In genomic region chr18:79952457-79952995, GRCh38 we compare ENCODE assay signal across 8 cellular contexts. TPM values are rescaled to one million over a fixed set of nuclear protein-coding genes. Genes with fewer than 3 reads are reported as not detected.
A peak's percentile ranks its signal among the peaks of the same experiment; 100 is the strongest.
DNase-seq lines count a peak whose midpoint lies in the region; TF ChIP-seq lines count a peak whose summit lies in the region.

No MANE protein-coding gene starts in this region.

- H3K9me3 ChIP-seq in endodermal cell (ENCODE audit: control insufficient read depth, low read length) (no peaks in the 10 kb centered on the region), neural progenitor cell (ENCODE audit: low read depth) (no peaks in the 10 kb centered on the region)

- H3K27me3 ChIP-seq in KMS-11 (ENCODE audit: insufficient read depth, low read depth), result no peaks in the 10 kb centered on the region
- peaks cover 15% of the 10 kb centered on the region for H3K27me3 ChIP-seq in endodermal cell (ENCODE audit: control insufficient read depth, insufficient read depth, low read length, poor library complexity, severe bottlenecking)
- H3K27me3 ChIP-seq in neural progenitor cell, result peaks cover 78% of the 10 kb centered on the region

- H3K4me1 Mint-ChIP-seq in endodermal cell (peaks cover 3% of the 10 kb centered on the region), neural progenitor cell (peaks cover 23% of the 10 kb centered on the region)

- 11 to 40% methylated on average over 1 to 25 of the region's 43 CpGs for WGBS in endodermal cell (ENCODE audit: insufficient coverage in 1 of 2, insufficient read length in 1 of 2), 2 experiments

- H3K4me1 ChIP-seq in KMS-11 (ENCODE audit: low read depth, poor library complexity, severe bottlenecking) (peaks cover 7% of the 10 kb centered on the region), endodermal cell (ENCODE audit: control insufficient read depth, insufficient read depth, low read length) (no peaks in the 10 kb centered on the region), neural progenitor cell (peaks cover 18% of the 10 kb centered on the region)

- H3K4me2 ChIP-seq in KMS-11 (peak overlapping the region; percentile 94), neural progenitor cell (peak overlapping the region; percentile 99)

- peak overlapping the region; percentile 89; the same call in 1 of the 2 replicates for H3K9ac ChIP-seq in KMS-11
- no peak overlapping the region for H3K9ac ChIP-seq in endodermal cell (ENCODE audit: extremely low read depth, low read length, poor library complexity, severe bottlenecking)
- H3K9ac ChIP-seq in neural progenitor cell, result no peak overlapping the region

- CTCF ChIA-PET in AG04449 (lab: Yijun Ruan, JAX), result no interaction called here

- H3K4me3 ChIP-seq in AG04449 (ENCODE audit: low read depth, low read length), result peak overlapping the region; percentile 71
- no peak overlapping the region for H3K4me3 ChIP-seq in KMS-11 (IDR thresholded peaks at IDR 0.05; ENCODE audit: insufficient read depth, low read depth, low read length)
- H3K4me3 ChIP-seq in endodermal cell (ENCODE audit: low read length), result peak overlapping the region; percentile 73
- H3K4me3 ChIP-seq in neural progenitor cell, result peak overlapping the region; percentile 94

- POLR2A ChIA-PET in AG04449 (lab: Yijun Ruan, JAX), result interaction anchor here (0.7 kb wide), 1 partner anchor 9 kb away, joined by 4 read pairs; no protein-coding TSS in a partner anchor

- peak overlapping the region; percentile 100 for H2AFZ ChIP-seq in KMS-11 (ENCODE audit: low read depth)
- H2AFZ ChIP-seq in neural progenitor cell (replicated peaks), result peak overlapping the region; percentile 53

- DNase-seq in AG04449 (ENCODE audit: low read depth, low spot score) (no peak), endodermal cell (no peak), neural progenitor cell (ENCODE audit: low spot score) (no peak), COLO829 (ENCODE audit: low spot score) (no peak), kidney tubule cell (ENCODE audit: low spot score) (no peak), NCI-H345 treated with DMSO at 0.1 percent for 48 hours (lab: John Stamatoyannopoulos, UW; ENCODE audit: unreplicated experiment) (no peak)
- DNase-seq in NK-92 treated with Interleukin-12 subunit alpha and Interleukin-12 subunit beta, amount 100 ng/mL, for 24 hours (lab: John Stamatoyannopoulos, UW), result no peak

- no peaks in the 10 kb centered on the region for H3K36me3 ChIP-seq in KMS-11 (ENCODE audit: insufficient read depth)
- H3K36me3 ChIP-seq in endodermal cell (ENCODE audit: control insufficient read depth, insufficient read depth, low read length), result peaks cover 11% of the 10 kb centered on the region
- no peaks in the 10 kb centered on the region for H3K36me3 ChIP-seq in neural progenitor cell

- no peaks in the 10 kb centered on the region for H3K9me3 Mint-ChIP-seq in endodermal cell
- peaks cover 2% of the 10 kb centered on the region for H3K9me3 Mint-ChIP-seq in neural progenitor cell

- H3K27me3 Mint-ChIP-seq in endodermal cell (ENCODE audit: insufficient read depth) (peaks cover 78% of the 10 kb centered on the region), neural progenitor cell (ENCODE audit: insufficient read depth, low read depth) (peaks cover 22% of the 10 kb centered on the region)

- H3K27ac Mint-ChIP-seq in endodermal cell, result no peak overlapping the region
- no peak overlapping the region for H3K27ac Mint-ChIP-seq in neural progenitor cell

- no peak overlapping the region for H3K27ac ChIP-seq in KMS-11
- no peak overlapping the region for H3K27ac ChIP-seq in endodermal cell (ENCODE audit: low read depth, low read length)
- H3K27ac ChIP-seq in neural progenitor cell, result no peak overlapping the region

- peaks cover 19% of the 10 kb centered on the region for H3K36me3 Mint-ChIP-seq in endodermal cell (ENCODE audit: low read depth)
- H3K36me3 Mint-ChIP-seq in neural progenitor cell, result peaks cover 12% of the 10 kb centered on the region

- H3K79me2 ChIP-seq in KMS-11 (ENCODE audit: insufficient read depth, low read depth) (peaks cover 10% of the 10 kb centered on the region; the same call in 1 of the 2 replicates), neural progenitor cell (ENCODE audit: low read depth) (peaks cover 9% of the 10 kb centered on the region)

- no peak for TF ChIP-seq CTCF in AG04449 (IDR thresholded peaks at IDR 0.05; ENCODE audit: insufficient read depth, low read length, missing control alignments)
- TF ChIP-seq CTCF in KMS-11 (conservative IDR thresholded peaks at IDR 0.05; ENCODE audit: low read depth, low read length), result no peak
- no peak for TF ChIP-seq CTCF in endodermal cell (conservative IDR thresholded peaks at IDR 0.05)
- no peak for TF ChIP-seq CTCF in neural progenitor cell (IDR thresholded peaks at IDR 0.05)

- H4K20me1 ChIP-seq in KMS-11 (ENCODE audit: insufficient read depth), result no peaks in the 10 kb centered on the region
- peaks cover 43% of the 10 kb centered on the region for H4K20me1 ChIP-seq in neural progenitor cell (ENCODE audit: low read depth)

- H3F3A ChIP-seq in neural progenitor cell (ENCODE audit: low read depth), result peaks cover 18% of the 10 kb centered on the region

- H3K4me3 Mint-ChIP-seq in endodermal cell (peak overlapping the region; percentile 62), neural progenitor cell (peak overlapping the region; percentile 74)

RNA-seq across cellular contexts. Expression of gene SLC66A2, which starts 1.1 kb away (rescaled TPM):
- total RNA-seq in endodermal cell (10 to 100 TPM; 30.3 to 32.4 TPM), neural progenitor cell (ENCODE audit: low replicate concordance) (5.8 and 22.3 TPM in 2 replicates)
- 16.2 TPM for polyA plus RNA-seq in endodermal cell (2013, experiment 1 of 2)
- polyA plus RNA-seq in endodermal cell (2013, experiment 2 of 2), result 16.9 TPM

RNA-seq across cellular contexts. Expression of gene HSBP1L1, which starts 11.9 kb away (rescaled TPM):
- total RNA-seq in endodermal cell (1 to 10 TPM; 2.6 to 2.7 TPM), neural progenitor cell (ENCODE audit: low replicate concordance) (1.7 TPM in 1 of 2 replicates, not detected in the other)
- polyA plus RNA-seq in endodermal cell (2013, experiment 1 of 2), result 4.1 TPM
- polyA plus RNA-seq in endodermal cell (2013, experiment 2 of 2), result 2.8 TPM

RNA-seq across cellular contexts. Expression of gene TXNL4A, which starts 35.8 kb away (rescaled TPM):
- 100 to 1,000 TPM; 117 to 138 TPM for total RNA-seq in endodermal cell
- 151 TPM for polyA plus RNA-seq in endodermal cell (2013, experiment 1 of 2)
- 154 TPM for polyA plus RNA-seq in endodermal cell (2013, experiment 2 of 2)
- total RNA-seq in neural progenitor cell (ENCODE audit: low replicate concordance), result 44.3 and 56.4 TPM in 2 replicates
